Comparison of ENCODE assay signal across 9 cellular contexts in the genomic region with DNA sequence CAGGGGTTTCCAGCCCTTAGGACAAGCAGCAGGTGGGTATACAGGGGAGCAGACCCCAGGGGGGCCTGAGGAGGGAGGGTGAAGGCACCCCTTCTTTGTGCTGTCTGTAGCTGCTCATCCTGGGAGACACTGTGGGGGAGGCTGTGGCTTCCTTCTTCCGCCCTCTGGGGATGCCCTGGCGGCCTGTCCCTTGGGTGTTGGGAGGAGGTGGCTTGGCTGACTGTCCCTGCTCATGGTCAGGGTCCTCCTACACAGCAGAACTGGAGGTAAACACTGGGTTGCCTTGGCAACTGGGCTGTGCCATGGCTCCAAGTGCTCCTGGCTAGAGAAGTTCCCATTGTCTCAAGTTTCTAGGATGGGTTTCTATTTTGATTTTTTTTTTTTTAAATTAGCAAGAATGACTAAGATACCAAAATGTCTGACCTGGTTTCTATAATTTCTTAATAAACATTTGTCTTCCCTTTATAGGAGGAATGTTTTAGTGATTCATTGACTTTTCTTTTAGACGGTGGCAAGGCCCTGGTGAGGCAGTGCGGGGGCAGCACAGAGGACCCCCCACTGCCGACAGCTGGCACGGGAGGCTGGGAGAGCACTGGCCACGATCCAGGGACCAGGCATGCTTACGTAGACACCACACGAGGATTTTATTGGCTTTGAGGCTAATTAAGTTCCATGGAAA. TPM values are rescaled to one million over a fixed set of nuclear protein-coding genes. Genes with fewer than 3 reads are reported as not detected.
DNase-seq lines count a peak whose midpoint lies in the region; ATAC-seq, FAIRE-seq and TF ChIP-seq lines count a peak whose summit lies in the region.
"Had no signal": no experiment of that assay in that cellular context is flagged by ENCODE, and none has a peak within 500 bp of the region (broad histone marks: within the 10 kb centered on the region; RNA-seq: fewer than 3 reads in every experiment).

No MANE protein-coding gene starts in this region.

- no peak overlapping the region for H3K4me3 Mint-ChIP-seq in H9

- no peaks in the 10 kb centered on the region for H3K36me3 ChIP-seq in adipocyte (ENCODE audit: control insufficient read depth, insufficient read depth, low read length, severe bottlenecking)
- no peaks in the 10 kb centered on the region for H3K36me3 ChIP-seq in small intestine (ENCODE audit: control insufficient read depth in 2 of 2, insufficient read depth in 2 of 2, low read length in 2 of 2)

- H3K4me3 ChIP-seq in adipocyte (ENCODE audit: low read length) (peak overlapping the region; percentile 7), right cardiac atrium (ENCODE audit: low read length) (no peak overlapping the region), small intestine (ENCODE audit: low read depth in 1 of 2, low read length in 2 of 2) (no peak overlapping the region)

- WGBS in H9 (ENCODE audit: extremely low coverage, insufficient read length, low lambda C conversion rate), result no CpG with 5 or more reads among the region's 9 CpGs
- WGBS in right cardiac atrium, result 13% methylated on average over 9 of the region's 9 CpGs
- WGBS in small intestine, 3 donors, result 45 to 63% (median 56%) methylated on average over 9 of the region's 9 CpGs

- H3K4me2 ChIP-seq in H9 (ENCODE audit: insufficient read depth, insufficient read length, low read length), result no peak overlapping the region

- H4K8ac ChIP-seq in H9 (replicated peaks; ENCODE audit: insufficient read length, low read depth, low read length), result no peak overlapping the region

- no peak for TF ChIP-seq CTCF in H9 (conservative IDR thresholded peaks at IDR 0.05)

- H3K4me1 ChIP-seq in H9 (ENCODE audit: insufficient read depth, low read length), result no peaks in the 10 kb centered on the region
- peaks cover 54% of the 10 kb centered on the region for H3K4me1 ChIP-seq in adipocyte (ENCODE audit: control insufficient read depth, insufficient read depth, low read length)
- H3K4me1 ChIP-seq in right cardiac atrium (ENCODE audit: control insufficient read depth, insufficient read depth, low read length), result peaks cover 71% of the 10 kb centered on the region
- peaks cover 38 to 57% of the 10 kb centered on the region in 2 donors for H3K4me1 ChIP-seq in small intestine (ENCODE audit: control insufficient read depth in 2 of 2, insufficient read depth in 1 of 2, low read depth in 1 of 2, low read length in 1 of 2)

- no peak overlapping the region; the same call in 1 of the 2 replicates for H3K4ac ChIP-seq in H9 (ENCODE audit: low read depth, low read length)

- H2BK15ac ChIP-seq in H9 (ENCODE audit: low read depth, low read length), result no peak overlapping the region

- no peak overlapping the region for H2BK5ac ChIP-seq in H9 (ENCODE audit: insufficient read length, low read length)

- H2AK5ac ChIP-seq in H9 (ENCODE audit: insufficient read length, low read length), result no peak overlapping the region

- H2AFZ ChIP-seq in H9 (ENCODE audit: low read length), result no peak overlapping the region

- H3K9ac ChIP-seq in H9 (ENCODE audit: extremely low read depth, insufficient read length, low read length) (no peak overlapping the region), adipocyte (ENCODE audit: low read length) (peak overlapping the region; percentile 31)

- H3K27me3 Mint-ChIP-seq in H9 (ENCODE audit: low read depth), result no peaks in the 10 kb centered on the region

- no peak overlapping the region for H4K5ac ChIP-seq in H9 (ENCODE audit: insufficient read length, low read depth, low read length)

- no peak overlapping the region for H3K56ac ChIP-seq in H9 (ENCODE audit: insufficient read length, low read depth, low read length)

- H4K20me1 ChIP-seq in H9 (ENCODE audit: control insufficient read depth, insufficient read depth, insufficient read length), result no peaks in the 10 kb centered on the region

- H3K79me2 ChIP-seq in H9 (ENCODE audit: insufficient read depth, low read length), result peaks cover 11% of the 10 kb centered on the region; the same call in 1 of the 2 replicates

- intact Hi-C loops in right cardiac atrium (cut with DNase I), result no loop called here

- H2BK120ac ChIP-seq in H9 (ENCODE audit: low read depth, low read length, poor library complexity, severe bottlenecking), result no peak overlapping the region

- peaks cover 48% of the 10 kb centered on the region in 2 experiments for H3K4me1 Mint-ChIP-seq in H9

- H3K36me3 Mint-ChIP-seq in H9 (ENCODE audit: insufficient read depth in 1 of 3, low read depth in 3 of 3), result no peaks in the 10 kb centered on the region; a peak in 1 of 7 replicates

- H3K23ac ChIP-seq in H9 (ENCODE audit: insufficient read length, low read depth, low read length), result no peak overlapping the region

- ATAC-seq in right cardiac atrium, result peak; percentile 73 to 91

- H3K18ac ChIP-seq in H9 (ENCODE audit: insufficient read length, low read depth, low read length), result peak overlapping the region; percentile 7

- no peaks in the 10 kb centered on the region for H3K79me1 ChIP-seq in H9 (ENCODE audit: insufficient read depth, low read depth, low read length, poor library complexity, severe bottlenecking)

- H3K23me2 ChIP-seq in H9 (ENCODE audit: insufficient read length, low read depth, low read length, poor library complexity, severe bottlenecking), result no peaks in the 10 kb centered on the region

- H3K14ac ChIP-seq in H9 (ENCODE audit: insufficient read depth, low read length), result no peak overlapping the region

- H3K27ac Mint-ChIP-seq in H9, result peak overlapping the region in 1 of 3 experiments; percentile 61; a peak in 1 of 7 replicates

- no peak for FAIRE-seq in small intestine (lab: Jason Lieb, UNC)

- H3K27me3 ChIP-seq in H9 (ENCODE audit: insufficient read depth, low read length), result no peaks in the 10 kb centered on the region
- H3K27me3 ChIP-seq in adipocyte (replicated peaks; ENCODE audit: control insufficient read depth, insufficient read depth, low read length), result no peaks in the 10 kb centered on the region
- H3K27me3 ChIP-seq in right cardiac atrium (ENCODE audit: control insufficient read depth, insufficient read depth), result no peaks in the 10 kb centered on the region
- no peaks in the 10 kb centered on the region for H3K27me3 ChIP-seq in small intestine (ENCODE audit: control insufficient read depth in 2 of 2, insufficient read depth in 2 of 2, low read length in 2 of 2)

- no peak overlapping the region for H3K27ac ChIP-seq in H9 (ENCODE audit: insufficient read length, low read depth, low read length)
- H3K27ac ChIP-seq in right cardiac atrium (ENCODE audit: low read length), result peak overlapping the region; percentile 85
- peak overlapping the region; percentile 9 to 80 for H3K27ac ChIP-seq in small intestine (ENCODE audit: low read depth in 1 of 2, low read length in 1 of 2)
- H3K27ac ChIP-seq: 22Rv1 had no signal

- H4K91ac ChIP-seq in H9 (ENCODE audit: insufficient read length, low read depth, low read length), result no peak overlapping the region

- H3K9me3 Mint-ChIP-seq in H9, result no peaks in the 10 kb centered on the region

- H3T11ph ChIP-seq in H9 (ENCODE audit: low read length), result no peak overlapping the region

- no peaks in the 10 kb centered on the region for H3K9me3 ChIP-seq in H9 (ENCODE audit: control insufficient read depth, low read depth, low read length)
- no peaks in the 10 kb centered on the region for H3K9me3 ChIP-seq in adipocyte (ENCODE audit: control insufficient read depth, low read length)
- no peaks in the 10 kb centered on the region for H3K9me3 ChIP-seq in right cardiac atrium (ENCODE audit: control insufficient read depth, low read length)
- H3K9me3 ChIP-seq in small intestine (ENCODE audit: control insufficient read depth, low read depth), result no peaks in the 10 kb centered on the region

- H2BK20ac ChIP-seq in H9 (ENCODE audit: low read depth, low read length, poor library complexity, severe bottlenecking), result no peak overlapping the region

- H2BK12ac ChIP-seq in H9 (ENCODE audit: insufficient read length, low read depth, low read length), result no peak overlapping the region

- DNase-seq in DMS53 (lab: John Stamatoyannopoulos, UW) (peak; percentile 51), DMS53 treated with DMSO at 0.1 percent for 48 hours (lab: John Stamatoyannopoulos, UW; ENCODE audit: unreplicated experiment) (no peak), H9 (peak; percentile 47), NCI-H146 treated with DMSO at 0.1 percent for 48 hours (lab: John Stamatoyannopoulos, UW; ENCODE audit: unreplicated experiment) (peak; percentile 21), adipocyte (ENCODE audit: low read depth) (peak; percentile 74), right cardiac atrium (peak; percentile 77 to 92 (median 91)), small intestine (no peak), DMS114 treated with DMSO at 0.1 percent for 48 hours (lab: John Stamatoyannopoulos, UW; ENCODE audit: unreplicated experiment) (no peak)

RNA-seq across cellular contexts. Expression of gene KLF13, which starts 12.4 kb away (rescaled TPM):
- total RNA-seq in H9 (2021), result 30.6 and 33.4 TPM in 2 replicates
- total RNA-seq in right cardiac atrium, result 100 to 1,000 TPM in 2 of 4 donors, 10 to 100 TPM in 2; 42.3 to 108 (median 88.2) TPM
- 52.7 TPM for polyA plus RNA-seq in right cardiac atrium
- 10 to 100 TPM; 50.6 to 61.3 (median 51.9) TPM for polyA plus RNA-seq in small intestine

Comparison
In these comparisons a context has a peak if more than half of its experiments do, and no peak if none do; other contexts are left out.
1. DNase-seq: peak in DMS53 (single experiment), H9 (single experiment), NCI-H146 treated with DMSO at 0.1 percent for 48 hours (single experiment), adipocyte (single experiment) and right cardiac atrium (3 of 3); none in DMS53 treated with DMSO at 0.1 percent for 48 hours (single experiment), small intestine (single experiment) and DMS114 treated with DMSO at 0.1 percent for 48 hours (single experiment).